ENCODE assay signal across 25 cellular contexts in the genomic region with DNA sequence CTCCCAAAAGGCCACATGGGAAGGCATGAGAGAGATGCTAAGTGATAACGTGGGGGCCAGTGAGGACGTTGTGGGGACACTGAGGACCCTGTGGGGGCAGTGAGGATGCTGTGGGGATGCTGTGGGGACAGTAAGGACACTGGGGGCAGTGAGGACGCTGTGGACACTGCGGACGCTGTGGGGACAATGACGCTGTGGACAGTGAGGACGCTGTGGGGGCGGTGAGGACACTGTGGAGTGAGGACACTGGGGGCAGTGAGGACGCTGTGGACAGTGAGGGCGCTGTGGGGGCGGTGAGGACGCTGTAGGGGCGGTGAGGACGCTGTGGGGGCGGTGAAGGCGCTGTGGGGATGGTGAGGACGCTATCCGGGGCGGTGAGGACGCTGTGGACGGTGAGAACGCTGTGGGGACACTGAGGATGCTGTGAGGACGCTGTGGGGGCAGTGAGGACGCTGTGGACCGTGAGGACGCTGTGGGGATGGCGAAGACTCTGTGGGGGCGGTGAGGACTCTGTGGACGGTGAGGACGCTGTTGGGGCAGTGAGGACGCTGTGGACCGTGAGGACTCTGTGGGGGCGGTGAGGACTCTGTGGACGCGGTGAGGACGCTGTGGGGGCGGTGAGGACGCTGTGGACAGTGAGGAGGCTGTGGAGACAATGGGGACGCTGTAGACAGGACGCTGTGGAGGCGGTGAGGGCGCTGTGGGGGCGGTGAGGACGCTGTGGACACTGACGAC. TPM values are rescaled to one million over a fixed set of nuclear protein-coding genes. Genes with fewer than 3 reads are reported as not detected.
DNase-seq lines count a peak whose midpoint lies in the region; ATAC-seq, FAIRE-seq and TF ChIP-seq lines count a peak whose summit lies in the region.
"Had no signal": no experiment of that assay in that cellular context is flagged by ENCODE, and none has a peak within 500 bp of the region (broad histone marks: within the 10 kb centered on the region; RNA-seq: fewer than 3 reads in every experiment).

No MANE protein-coding gene starts in this region.

- TF ChIP-seq CTCF in progenitor cell of endocrine pancreas (IDR thresholded peaks at IDR 0.05; ENCODE audit: unreplicated experiment) = no peak
- TF ChIP-seq CTCF in GM13976 (IDR thresholded peaks at IDR 0.05; ENCODE audit: borderline replicate concordance, control extremely low read depth, extremely low read depth, insufficient read depth, missing control alignments) = no peak

- intact Hi-C loops in activated CD4-positive, alpha-beta T cell treated with anti-CD3 and anti-CD28 coated beads for 36 hours (cut with DNase I, micrococcal nuclease) = loop anchor here in 1 of 2 experiments (2.0 kb wide), 1 partner anchor 32 kb away; no protein-coding TSS in a partner anchor

- H3K36me3 Mint-ChIP-seq in activated CD4-positive, alpha-beta T cell treated with anti-CD3 and anti-CD28 coated beads for 36 hours (ENCODE audit: low read depth) = no peaks in the 10 kb centered on the region
- H3K36me3 Mint-ChIP-seq in activated naive CD8-positive, alpha-beta T cell = peaks cover 2% of the 10 kb centered on the region
- H3K36me3 Mint-ChIP-seq in progenitor cell of endocrine pancreas (ENCODE audit: insufficient read depth) = peaks cover 7% of the 10 kb centered on the region
- H3K36me3 Mint-ChIP-seq: activated CD8-positive, alpha-beta memory T cell treated with anti-CD3 and anti-CD28 coated beads, Interleukin-2, amount 10 ng/mL, durations not matched to agents 7 days and 5 days; stimulated activated effector memory CD8-positive, alpha-beta T cell treated with anti-CD3 and anti-CD28 coated beads, Interleukin-12 subunit alpha, Interleukin-12 subunit beta, amount 100 ng/mL, for 72 hours had no signal

- CTCF ChIA-PET in activated CD4-positive, alpha-beta T cell treated with anti-CD3 and anti-CD28 coated beads for 36 hours (lab: Charles Lee) = no interaction called here

- peak overlapping the region; percentile 19 for H3K4me3 Mint-ChIP-seq in activated CD4-positive, alpha-beta T cell treated with anti-CD3 and anti-CD28 coated beads for 36 hours
- peak overlapping the region; percentile 53 for H3K4me3 Mint-ChIP-seq in activated naive CD8-positive, alpha-beta T cell
- H3K4me3 Mint-ChIP-seq in progenitor cell of endocrine pancreas (ENCODE audit: low read depth) = peak overlapping the region; percentile 52
- H3K4me3 Mint-ChIP-seq: activated CD8-positive, alpha-beta memory T cell treated with anti-CD3 and anti-CD28 coated beads, Interleukin-2, amount 10 ng/mL, durations not matched to agents 7 days and 5 days; stimulated activated effector memory CD8-positive, alpha-beta T cell treated with anti-CD3 and anti-CD28 coated beads, Interleukin-12 subunit alpha, Interleukin-12 subunit beta, amount 100 ng/mL, for 72 hours had no signal

- FAIRE-seq in HTR-8/SVneo (lab: Jason Lieb, UNC) = no peak
- FAIRE-seq: endometrium, GM12892 had no signal

- in situ Hi-C loops in GM13976 (cut with MboI; ENCODE audit: low sequenced_read_pairs, unreplicated experiment) = no loop called here

- peaks cover 3% of the 10 kb centered on the region for H3K4me1 Mint-ChIP-seq in activated CD4-positive, alpha-beta T cell treated with anti-CD3 and anti-CD28 coated beads for 36 hours
- peaks cover 5% of the 10 kb centered on the region for H3K4me1 Mint-ChIP-seq in activated naive CD8-positive, alpha-beta T cell (ENCODE audit: low read depth)
- peaks cover 5% of the 10 kb centered on the region for H3K4me1 Mint-ChIP-seq in progenitor cell of endocrine pancreas (ENCODE audit: low read depth)

- POLR2A ChIA-PET in activated CD4-positive, alpha-beta T cell treated with anti-CD3 and anti-CD28 coated beads for 36 hours (lab: Charles Lee) = no interaction called here

- H3K27me3 Mint-ChIP-seq in activated CD4-positive, alpha-beta T cell treated with anti-CD3 and anti-CD28 coated beads for 36 hours = peaks cover 30% of the 10 kb centered on the region
- H3K27me3 Mint-ChIP-seq in activated naive CD8-positive, alpha-beta T cell = peaks cover 13% of the 10 kb centered on the region
- peaks cover 71% of the 10 kb centered on the region for H3K27me3 Mint-ChIP-seq in progenitor cell of endocrine pancreas

- peaks cover 4% of the 10 kb centered on the region for H3K9me3 ChIP-seq in iPS-18c (ENCODE audit: control insufficient read depth, insufficient read depth, low read length)
- H3K9me3 ChIP-seq: breast epithelium, left lung, tibial artery had no signal

- no peak for DNase-seq in activated CD4-positive, alpha-beta T cell treated with anti-CD3 and anti-CD28 coated beads for 36 hours
- no peak for DNase-seq in activated CD4-positive, alpha-beta T cell treated with anti-CD3 and anti-CD28 coated beads, Interleukin-2, amount 50 U/mL, for 1 hour
- DNase-seq in progenitor cell of endocrine pancreas (ENCODE audit: low spot score, unreplicated experiment) = no peak
- no peak for DNase-seq in GM13976 (ENCODE audit: low spot score)
- no peak for DNase-seq in NCI-H1417 treated with DMSO at 0.1 percent for 48 hours (lab: John Stamatoyannopoulos, UW)
- no peak for DNase-seq in HTR-8/SVneo (ENCODE audit: insufficient read length, low spot score)
- DNase-seq: 8988T; activated CD4-positive, CD25-positive, alpha-beta regulatory T cell treated with anti-CD3 and anti-CD28 coated beads, Interleukin-2, amount 50 U/mL, for 72 hours; activated CD8-positive, alpha-beta memory T cell treated with anti-CD3 and anti-CD28 coated beads, Interleukin-2, amount 10 ng/mL, durations not matched to agents 7 days and 5 days; AML-193; cortex of kidney; DND-41; left lung; NCI-H1092; NCI-H1930; NCI-H748 treated with DMSO at 0.1 percent for 48 hours; tibial artery had no signal

- no peak for ATAC-seq in activated CD4-positive, alpha-beta T cell treated with anti-CD3 and anti-CD28 coated beads for 36 hours
- ATAC-seq: activated CD8-positive, alpha-beta memory T cell treated with anti-CD3 and anti-CD28 coated beads, Interleukin-2, amount 10 ng/mL, durations not matched to agents 7 days and 5 days; left lung; SK-N-SH treated with all-trans-retinoic acid at 6 μM for 48 hours; stimulated activated effector memory CD8-positive, alpha-beta T cell treated with anti-CD3 and anti-CD28 coated beads, Interleukin-12 subunit alpha, Interleukin-12 subunit beta, amount 100 ng/mL, for 72 hours had no signal

- H3K9me3 Mint-ChIP-seq in activated CD4-positive, alpha-beta T cell treated with anti-CD3 and anti-CD28 coated beads for 36 hours (ENCODE audit: low read depth) = no peaks in the 10 kb centered on the region
- no peaks in the 10 kb centered on the region for H3K9me3 Mint-ChIP-seq in activated naive CD8-positive, alpha-beta T cell (ENCODE audit: low read depth)
- no peaks in the 10 kb centered on the region for H3K9me3 Mint-ChIP-seq in progenitor cell of endocrine pancreas (ENCODE audit: low read depth)
- H3K9me3 Mint-ChIP-seq: stimulated activated effector memory CD8-positive, alpha-beta T cell treated with anti-CD3 and anti-CD28 coated beads, Interleukin-12 subunit alpha, Interleukin-12 subunit beta, amount 100 ng/mL, for 72 hours had no signal

- no peak overlapping the region for H3K27ac Mint-ChIP-seq in activated CD4-positive, alpha-beta T cell treated with anti-CD3 and anti-CD28 coated beads for 36 hours
- H3K27ac Mint-ChIP-seq in activated naive CD8-positive, alpha-beta T cell = no peak overlapping the region
- H3K27ac Mint-ChIP-seq in progenitor cell of endocrine pancreas = peak overlapping the region; percentile 56
- H3K27ac Mint-ChIP-seq: activated CD8-positive, alpha-beta memory T cell treated with anti-CD3 and anti-CD28 coated beads, Interleukin-2, amount 10 ng/mL, durations not matched to agents 7 days and 5 days; stimulated activated effector memory CD8-positive, alpha-beta T cell treated with anti-CD3 and anti-CD28 coated beads, Interleukin-12 subunit alpha, Interleukin-12 subunit beta, amount 100 ng/mL, for 72 hours had no signal

- 0 out of 2 replicates have a peak overlapping the region, but pooled peaks have one; percentile 20 for H3K4me3 ChIP-seq in iPS-18c (ENCODE audit: insufficient read depth, low read depth, low read length)
- H3K4me3 ChIP-seq: breast epithelium, left lung, tibial artery had no signal

RNA-seq across cellular contexts. Expression of gene GP1BB, which starts 1.8 kb away (rescaled TPM):
- total RNA-seq in activated CD4-positive, alpha-beta T cell treated with anti-CD3 and anti-CD28 coated beads for 36 hours = not detected
- total RNA-seq in progenitor cell of endocrine pancreas = 5.8 and 7.7 TPM in 2 replicates
- total RNA-seq: activated CD8-positive, alpha-beta memory T cell treated with anti-CD3 and anti-CD28 coated beads, Interleukin-2, amount 10 ng/mL, durations not matched to agents 7 days and 5 days; HT-29 had no signal

RNA-seq across cellular contexts. Expression of gene SEPTIN5, which starts 10.8 kb away (rescaled TPM):
- 1 to 10 TPM in 1 of 2 experiments, under 1 TPM in 1; 0.94 to 1.5 TPM for total RNA-seq in activated CD4-positive, alpha-beta T cell treated with anti-CD3 and anti-CD28 coated beads for 36 hours
- 32.0 and 34.5 TPM in 2 replicates for total RNA-seq in progenitor cell of endocrine pancreas
- total RNA-seq: HT-29 had no signal

RNA-seq across cellular contexts. Expression of gene TBX1, which starts 35.5 kb away (rescaled TPM):
- not detected for total RNA-seq in activated CD4-positive, alpha-beta T cell treated with anti-CD3 and anti-CD28 coated beads for 36 hours
- total RNA-seq in progenitor cell of endocrine pancreas = 4.2 and 5.9 TPM in 2 replicates
- total RNA-seq: HT-29 had no signal

Comparison
In these comparisons a context has a peak if more than half of its experiments do, and no peak if none do; other contexts are left out.
1. RNA of gene SEPTIN5, which starts 10.8 kb away (total RNA-seq): 32.0 to 34.5 TPM in progenitor cell of endocrine pancreas; 0.94 to 1.5 TPM in activated CD4-positive, alpha-beta T cell treated with anti-CD3 and anti-CD28 coated beads for 36 hours; every median in the first group is over 10 times any median in the second.
2. Peak in every context shown above with its lines, with median percentiles within 50 percentile points of each other: H3K4me3 Mint-ChIP-seq.